ENCODE assay signal across 10 cellular contexts in genomic region chr10:102188941-102189898, GRCh38. TPM values are rescaled to one million over a fixed set of nuclear protein-coding genes. Genes with fewer than 3 reads are reported as not detected.
DNase-seq lines count a peak whose midpoint lies in the region; ATAC-seq, FAIRE-seq and TF ChIP-seq lines count a peak whose summit lies in the region.
"Not testable (repeated sequence)": the region's sequence is repeated elsewhere in the genome, so short reads cannot be mapped to it uniquely, and the experiment has no call there.
"Had no signal": no experiment of that assay in that cellular context is flagged by ENCODE, and none has a peak within 500 bp of the region (broad histone marks: within the 10 kb centered on the region; RNA-seq: fewer than 3 reads in every experiment).

No MANE protein-coding gene starts in this region.

- not testable (repeated sequence) for H3K9ac ChIP-seq in duodenal mucosa (ENCODE audit: low read depth in 1 of 2, low read length in 2 of 2)

- ATAC-seq in lower lobe of right lung = not testable (repeated sequence)

- not testable (repeated sequence) for TF ChIP-seq CTCF in lower lobe of right lung (IDR thresholded peaks at IDR 0.05)

- not testable (repeated sequence) for H3K36me3 ChIP-seq in duodenal mucosa (ENCODE audit: control insufficient read depth in 1 of 2, insufficient read depth in 2 of 2, low read length in 2 of 2); lower lobe of right lung

- H3K27ac ChIP-seq in duodenal mucosa (ENCODE audit: low read depth, low read length) = not testable (repeated sequence)
- peak overlapping the region; percentile 39 for H3K27ac ChIP-seq in lower lobe of right lung

- H3K4me3 ChIP-seq in duodenal mucosa (ENCODE audit: low read depth in 1 of 2, low read length in 2 of 2) = peak overlapping the region; percentile 25 to 28
- not testable (repeated sequence) for H3K4me3 ChIP-seq in lower lobe of right lung

- H3K4me1 ChIP-seq in duodenal mucosa (ENCODE audit: control insufficient read depth in 1 of 2, insufficient read depth in 2 of 2, low read length in 2 of 2) = peaks cover 12 to 15% of the 10 kb centered on the region in 2 donors
- H3K4me1 ChIP-seq in lower lobe of right lung = peaks cover 12% of the 10 kb centered on the region

- peaks cover 8 to 11% of the 10 kb centered on the region in 2 donors for H3K9me3 ChIP-seq in duodenal mucosa (ENCODE audit: control insufficient read depth in 1 of 2, low read length in 2 of 2)
- not testable (repeated sequence) for H3K9me3 ChIP-seq in lower lobe of right lung

- not testable (repeated sequence) for H3K27me3 ChIP-seq in duodenal mucosa (ENCODE audit: control insufficient read depth in 1 of 2, insufficient read depth in 2 of 2, low read length in 2 of 2); lower lobe of right lung (ENCODE audit: low read depth)

- DNase-seq in CD1c-positive myeloid dendritic cell (ENCODE audit: extremely low spot score) = peak; percentile 33
- not testable (repeated sequence) for DNase-seq in GM18507 (ENCODE audit: extremely low spot score, insufficient read length, low read depth); lower lobe of right lung
- DNase-seq in NOMO-1 treated with DMSO at 0.1 percent for 48 hours (lab: John Stamatoyannopoulos, UW; ENCODE audit: unreplicated experiment) = peak; percentile 27
- peak; percentile 13 for DNase-seq in activated CD4-positive, alpha-beta T cell treated with anti-CD3 and anti-CD28 coated beads for 48 hours
- DNase-seq in activated naive CD4-positive, alpha-beta T cell treated with Interleukin-2 at 50 U/mL for 16 hours = peak; percentile 25
- DNase-seq in stimulated activated CD4-positive, alpha-beta T cell treated with anti-CD3 and anti-CD28 coated beads, Interleukin-1b, Interleukin-23, amount 100 ng/mL, for 48 hours = peak; percentile 9

- peak; percentile 83 for FAIRE-seq in GM18507 (lab: Jason Lieb, UNC)

- intact Hi-C loops in lower lobe of right lung (cut with DNase I) = not testable (repeated sequence)

RNA-seq across cellular contexts. Expression of gene ELOVL3, which starts 36.9 kb away (rescaled TPM):
- total RNA-seq in lower lobe of right lung = 0.92 TPM
- total RNA-seq: pancreas; T-helper 2 cell treated with Interferon-gamma antibody and Interleukin-4, amounts not matched to agents 100 ng/mL and 5 ng/mL, for 36 hours had no signal

RNA-seq across cellular contexts. Expression of gene NOLC1, which starts 37.0 kb away (rescaled TPM):
- 31.0 TPM for total RNA-seq in lower lobe of right lung

RNA-seq across cellular contexts. Expression of gene PITX3, which starts 52.1 kb away (rescaled TPM):
- not detected for total RNA-seq in lower lobe of right lung
- total RNA-seq: pancreas; T-helper 2 cell treated with Interferon-gamma antibody and Interleukin-4, amounts not matched to agents 100 ng/mL and 5 ng/mL, for 36 hours had no signal

RNA-seq across cellular contexts. Expression of gene GBF1, which starts 56.1 kb away (rescaled TPM):
- 40.3 TPM for total RNA-seq in lower lobe of right lung

RNA-seq across cellular contexts. Expression of gene PPRC1, which starts 56.4 kb away (rescaled TPM):
- total RNA-seq in lower lobe of right lung = 32.7 TPM
